ENCODE assay signal across 9 cellular contexts in genomic region chr14:68392393-68393085, GRCh38.
DNase-seq lines count a peak whose midpoint lies in the region; ATAC-seq and TF ChIP-seq lines count a peak whose summit lies in the region.
"Had no signal": no experiment of that assay in that cellular context is flagged by ENCODE, and none has a peak within 500 bp of the region (broad histone marks: within the 10 kb centered on the region; RNA-seq: fewer than 3 reads in every experiment).

No MANE protein-coding gene starts in this region.

- ATAC-seq in activated CD4-positive, alpha-beta T cell treated with anti-CD3 and anti-CD28 coated beads for 36 hours, result no peak
- ATAC-seq in upper lobe of right lung (peak; percentile 75), GM19328 (IDR thresholded peaks at IDR 0.05; ENCODE audit: unreplicated experiment) (no peak)

- CTCF ChIA-PET in activated CD4-positive, alpha-beta T cell treated with anti-CD3 and anti-CD28 coated beads for 36 hours (lab: Charles Lee), result interaction anchor here (0.9 kb wide), 2 partner anchors 10 to 427 kb away, joined by 3 to 4 read pairs; no protein-coding TSS in a partner anchor

- H3K9me3 ChIP-seq in esophagus (ENCODE audit: control insufficient read depth in 2 of 2, insufficient read depth in 1 of 2, low read depth in 1 of 2, low read length in 1 of 2), result no peaks in the 10 kb centered on the region
- H3K9me3 ChIP-seq in upper lobe of right lung, result no peaks in the 10 kb centered on the region
- no peaks in the 10 kb centered on the region for H3K9me3 ChIP-seq in MG63

- peak; percentile 15 for DNase-seq in activated CD4-positive, alpha-beta T cell treated with anti-CD3 and anti-CD28 coated beads for 36 hours
- no peak for DNase-seq in activated CD4-positive, alpha-beta T cell treated with anti-CD3 and anti-CD28 coated beads for 48 hours
- peak; percentile 74 for DNase-seq in upper lobe of right lung
- no peak for DNase-seq in HK-2 (ENCODE audit: unreplicated experiment)
- DNase-seq in MG63, result no peak
- DNase-seq: activated gamma-delta T cell treated with Interleukin-2 at 50 U/mL for 16 hours had no signal

- no peaks in the 10 kb centered on the region for H3K36me3 ChIP-seq in esophagus (ENCODE audit: control insufficient read depth in 2 of 2, insufficient read depth in 2 of 2, low read length in 1 of 2)
- no peaks in the 10 kb centered on the region for H3K36me3 ChIP-seq in upper lobe of right lung
- H3K36me3 ChIP-seq in MG63, result no peaks in the 10 kb centered on the region

- no peaks in the 10 kb centered on the region for H3K9me3 Mint-ChIP-seq in activated CD4-positive, alpha-beta T cell treated with anti-CD3 and anti-CD28 coated beads for 36 hours (ENCODE audit: low read depth)
- no peaks in the 10 kb centered on the region for H3K9me3 Mint-ChIP-seq in nephron

- H3K4me3 ChIP-seq in esophagus (ENCODE audit: low read depth in 1 of 2, low read length in 2 of 2) (no peak overlapping the region), upper lobe of right lung (no peak overlapping the region), MG63 (no peak overlapping the region)

- 54 to 69% methylated on average over 7 of the region's 7 CpGs for WGBS in esophagus, 2 donors

- H3K27me3 ChIP-seq in esophagus (ENCODE audit: control insufficient read depth in 1 of 2, insufficient read depth in 2 of 2, low read length in 2 of 2), result no peaks in the 10 kb centered on the region
- H3K27me3 ChIP-seq in upper lobe of right lung, result no peaks in the 10 kb centered on the region
- H3K27me3 ChIP-seq in MG63, result no peaks in the 10 kb centered on the region

- intact Hi-C loops in activated CD4-positive, alpha-beta T cell treated with anti-CD3 and anti-CD28 coated beads for 36 hours (cut with DNase I, micrococcal nuclease), result no loop called here
- intact Hi-C loops in upper lobe of right lung (cut with DNase I), result no loop called here

- H3K4me1 ChIP-seq in esophagus (ENCODE audit: control insufficient read depth in 2 of 2, insufficient read depth in 2 of 2, low read length in 1 of 2) (peaks cover 2 to 3% of the 10 kb centered on the region in 2 donors), upper lobe of right lung (peaks cover 27% of the 10 kb centered on the region)

- no peaks in the 10 kb centered on the region for H3K27me3 Mint-ChIP-seq in activated CD4-positive, alpha-beta T cell treated with anti-CD3 and anti-CD28 coated beads for 36 hours
- no peaks in the 10 kb centered on the region for H3K27me3 Mint-ChIP-seq in nephron (ENCODE audit: low read depth)

- no peak overlapping the region for H3K4me3 Mint-ChIP-seq in activated CD4-positive, alpha-beta T cell treated with anti-CD3 and anti-CD28 coated beads for 36 hours
- H3K4me3 Mint-ChIP-seq in nephron, result peak overlapping the region in 2 of 3 experiments; percentile 44 to 49

- H3K36me3 Mint-ChIP-seq in activated CD4-positive, alpha-beta T cell treated with anti-CD3 and anti-CD28 coated beads for 36 hours (ENCODE audit: low read depth), result no peaks in the 10 kb centered on the region
- H3K36me3 Mint-ChIP-seq in nephron (ENCODE audit: low read depth), result no peaks in the 10 kb centered on the region

- H3K27ac ChIP-seq in esophagus (ENCODE audit: low read depth in 2 of 2, low read length in 1 of 2) (peak overlapping the region; percentile 13 to 63), upper lobe of right lung (peak overlapping the region; percentile 43)

- H3K27ac Mint-ChIP-seq in activated CD4-positive, alpha-beta T cell treated with anti-CD3 and anti-CD28 coated beads for 36 hours, result no peak overlapping the region
- peak overlapping the region; percentile 97 to 98 (median 97) for H3K27ac Mint-ChIP-seq in nephron

- H3K4me1 Mint-ChIP-seq in activated CD4-positive, alpha-beta T cell treated with anti-CD3 and anti-CD28 coated beads for 36 hours, result no peaks in the 10 kb centered on the region
- peaks cover 88% of the 10 kb centered on the region for H3K4me1 Mint-ChIP-seq in nephron

- no peak for TF ChIP-seq CTCF in nephron (IDR thresholded peaks at IDR 0.05; ENCODE audit: unreplicated experiment in 3 of 3)
- TF ChIP-seq CTCF in upper lobe of right lung (IDR thresholded peaks at IDR 0.05), result no peak

- POLR2A ChIA-PET in activated CD4-positive, alpha-beta T cell treated with anti-CD3 and anti-CD28 coated beads for 36 hours (lab: Charles Lee), result no interaction called here

Comparison
In these comparisons a context has a peak if more than half of its experiments do, and no peak if none do; other contexts are left out.
1. DNase-seq: peak in activated CD4-positive, alpha-beta T cell treated with anti-CD3 and anti-CD28 coated beads for 36 hours (single experiment) and upper lobe of right lung (single experiment); none in activated CD4-positive, alpha-beta T cell treated with anti-CD3 and anti-CD28 coated beads for 48 hours (single experiment), HK-2 (single experiment) and MG63 (single experiment).